1 cellular context compared by ENCODE assay signal in genomic region chr17:58329808-58330543, GRCh38.
TF ChIP-seq lines count a peak whose summit lies in the region.

No MANE protein-coding gene starts in this region.

TF ChIP-seq in GM12878, 131 proteins besides CTCF, POLR2A, EP300 and RAD21 (continued from another document and continues in another):
- TF ChIP-seq CUX1 (IDR thresholded peaks at IDR 0.05; ENCODE audit: insufficient replicate concordance, low read depth, low read length), result no peak
- no peak for TF ChIP-seq DPF2 (IDR thresholded peaks at IDR 0.05)
- TF ChIP-seq BMI1 (IDR thresholded peaks at IDR 0.05; ENCODE audit: borderline replicate concordance), result peak; percentile 87
- TF ChIP-seq E2F4 (IDR thresholded peaks at IDR 0.05; ENCODE audit: low read depth, low read length), result no peak
- no peak for TF ChIP-seq ZNF384 (IDR thresholded peaks at IDR 0.05; ENCODE audit: borderline replicate concordance, low read depth, low read length)
- TF ChIP-seq ZNF217 (IDR thresholded peaks at IDR 0.05), result peak; percentile 46; the same call in 1 of the 2 replicates
- no peak for TF ChIP-seq RELB (IDR thresholded peaks at IDR 0.05; ENCODE audit: low read depth)
- TF ChIP-seq REST (IDR thresholded peaks at IDR 0.05; ENCODE audit: low read depth, low read length), result no peak
- no peak for TF ChIP-seq FOXM1 (IDR thresholded peaks at IDR 0.05; ENCODE audit: low read depth, low read length)
- no peak for TF ChIP-seq HSF1 (IDR thresholded peaks at IDR 0.05; ENCODE audit: low read depth, low read length)
- TF ChIP-seq SUPT20H (IDR thresholded peaks at IDR 0.05; ENCODE audit: borderline replicate concordance, control insufficient read depth, low read depth, low read length), result no peak
- TF ChIP-seq IKZF2 (IDR thresholded peaks at IDR 0.05), result no peak
- no peak for TF ChIP-seq EGR1 (IDR thresholded peaks at IDR 0.05; ENCODE audit: borderline replicate concordance in 1 of 2, low read depth in 2 of 2, low read length in 2 of 2)
- no peak for TF ChIP-seq GATAD2B (conservative IDR thresholded peaks at IDR 0.05; ENCODE audit: low read depth)
- no peak; the same call in 1 of the 2 replicates for TF ChIP-seq SMC3 (IDR thresholded peaks at IDR 0.05; ENCODE audit: borderline replicate concordance, low read length)
- peak; percentile 92 for TF ChIP-seq SMAD5 (IDR thresholded peaks at IDR 0.05; ENCODE audit: low read depth)
- TF ChIP-seq ZNF274 (IDR thresholded peaks at IDR 0.05; ENCODE audit: insufficient read depth, insufficient read length), result no peak
- no peak; the same call in 1 of the 2 replicates for TF ChIP-seq MYB (IDR thresholded peaks at IDR 0.05; ENCODE audit: borderline replicate concordance, low read depth, low read length)
- no peak for TF ChIP-seq ESRRA (IDR thresholded peaks at IDR 0.05; ENCODE audit: low read length)
- no peak for TF ChIP-seq GABPA (IDR thresholded peaks at IDR 0.05; ENCODE audit: low read depth)
- TF ChIP-seq KLF5 (IDR thresholded peaks at IDR 0.05; ENCODE audit: partially characterized antibody), result peak; percentile 6
- TF ChIP-seq TCF3 (IDR thresholded peaks at IDR 0.05; ENCODE audit: borderline replicate concordance, insufficient read depth, low read depth, low read length), result no peak
- TF ChIP-seq SPI1 (IDR thresholded peaks at IDR 0.05; ENCODE audit: borderline replicate concordance, insufficient read depth, low read depth, low read length), result no peak
- TF ChIP-seq NRF1 (conservative IDR thresholded peaks at IDR 0.05; ENCODE audit: low read depth, low read length), result no peak
- peak; percentile 88; the same call in 1 of the 2 replicates for TF ChIP-seq ZNF592 (IDR thresholded peaks at IDR 0.05)
- TF ChIP-seq IRF3 (IDR thresholded peaks at IDR 0.05), result 0 out of 2 replicates have a peak, but pooled peaks have one; percentile 8
- no peak for TF ChIP-seq CREB1 (IDR thresholded peaks at IDR 0.05; ENCODE audit: low read depth)
- TF ChIP-seq HDAC6 (IDR thresholded peaks at IDR 0.05; ENCODE audit: unreplicated experiment), result peak; percentile 31
- no peak; the same call in 1 of the 2 replicates for TF ChIP-seq ZNF24 (IDR thresholded peaks at IDR 0.05)
- no peak for TF ChIP-seq BRCA1 (IDR thresholded peaks at IDR 0.05; ENCODE audit: low read depth, low read length)
- no peak for TF ChIP-seq CHD4 (IDR thresholded peaks at IDR 0.05)
- no peak for TF ChIP-seq ZBTB40 (IDR thresholded peaks at IDR 0.05; ENCODE audit: borderline replicate concordance)
- TF ChIP-seq BACH1 (IDR thresholded peaks at IDR 0.05; ENCODE audit: borderline replicate concordance), result peak; percentile 75; the same call in 1 of the 2 replicates
- TF ChIP-seq CBFB (IDR thresholded peaks at IDR 0.05; ENCODE audit: low read depth), result peak; percentile 49
- TF ChIP-seq RFX5 (IDR thresholded peaks at IDR 0.05; ENCODE audit: low read depth, low read length), result no peak
- TF ChIP-seq MEF2A (IDR thresholded peaks at IDR 0.05; ENCODE audit: insufficient read depth, low read depth, low read length), result peak; percentile 80; the same call in 1 of the 2 replicates
